ENCODE assay signal across 8 cellular contexts in genomic region chr19:47471733-47472457, GRCh38. TPM values are rescaled to one million over a fixed set of nuclear protein-coding genes. Genes with fewer than 3 reads are reported as not detected.
A peak's percentile ranks its signal among the peaks of the same experiment; 100 is the strongest.
DNase-seq lines count a peak whose midpoint lies in the region; ATAC-seq and TF ChIP-seq lines count a peak whose summit lies in the region.

A gene with protein sequence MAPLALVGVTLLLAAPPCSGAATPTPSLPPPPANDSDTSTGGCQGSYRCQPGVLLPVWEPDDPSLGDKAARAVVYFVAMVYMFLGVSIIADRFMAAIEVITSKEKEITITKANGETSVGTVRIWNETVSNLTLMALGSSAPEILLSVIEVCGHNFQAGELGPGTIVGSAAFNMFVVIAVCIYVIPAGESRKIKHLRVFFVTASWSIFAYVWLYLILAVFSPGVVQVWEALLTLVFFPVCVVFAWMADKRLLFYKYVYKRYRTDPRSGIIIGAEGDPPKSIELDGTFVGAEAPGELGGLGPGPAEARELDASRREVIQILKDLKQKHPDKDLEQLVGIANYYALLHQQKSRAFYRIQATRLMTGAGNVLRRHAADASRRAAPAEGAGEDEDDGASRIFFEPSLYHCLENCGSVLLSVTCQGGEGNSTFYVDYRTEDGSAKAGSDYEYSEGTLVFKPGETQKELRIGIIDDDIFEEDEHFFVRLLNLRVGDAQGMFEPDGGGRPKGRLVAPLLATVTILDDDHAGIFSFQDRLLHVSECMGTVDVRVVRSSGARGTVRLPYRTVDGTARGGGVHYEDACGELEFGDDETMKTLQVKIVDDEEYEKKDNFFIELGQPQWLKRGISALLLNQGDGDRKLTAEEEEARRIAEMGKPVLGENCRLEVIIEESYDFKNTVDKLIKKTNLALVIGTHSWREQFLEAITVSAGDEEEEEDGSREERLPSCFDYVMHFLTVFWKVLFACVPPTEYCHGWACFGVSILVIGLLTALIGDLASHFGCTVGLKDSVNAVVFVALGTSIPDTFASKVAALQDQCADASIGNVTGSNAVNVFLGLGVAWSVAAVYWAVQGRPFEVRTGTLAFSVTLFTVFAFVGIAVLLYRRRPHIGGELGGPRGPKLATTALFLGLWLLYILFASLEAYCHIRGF (minus strand): TSS chr19:47471893. CDS start chr19:47466403, 5,490 bp downstream.

- H3K36me3 Mint-ChIP-seq in CD14-positive monocyte (peaks cover 2 to 4% of the 10 kb centered on the region in 2 donors), glutamatergic neuron (ENCODE audit: unreplicated experiment) (no peaks in the 10 kb centered on the region)
- peaks cover 3% of the 10 kb centered on the region for H3K36me3 Mint-ChIP-seq in activated naive CD8-positive, alpha-beta T cell

- H3K4me1 ChIP-seq in HUES48 (ENCODE audit: control insufficient read depth, insufficient read depth, low read length), result peaks cover 24% of the 10 kb centered on the region; the same call in 1 of the 2 replicates
- no peaks in the 10 kb centered on the region for H3K4me1 ChIP-seq in RWPE2 (ENCODE audit: insufficient read depth, poor library complexity, severe bottlenecking)

- H3K4me1 Mint-ChIP-seq in CD14-positive monocyte (peaks cover 7% of the 10 kb centered on the region), glutamatergic neuron (ENCODE audit: low read depth, unreplicated experiment) (peaks cover 25% of the 10 kb centered on the region)
- peaks cover 14% of the 10 kb centered on the region for H3K4me1 Mint-ChIP-seq in activated naive CD8-positive, alpha-beta T cell (ENCODE audit: low read depth)

- H3K4me3 Mint-ChIP-seq in CD14-positive monocyte (peak within 1 kb of the TSS; percentile 31 to 82), glutamatergic neuron (ENCODE audit: unreplicated experiment) (peak within 1 kb of the TSS; percentile 92)
- peak within 1 kb of the TSS; percentile 72 for H3K4me3 Mint-ChIP-seq in activated naive CD8-positive, alpha-beta T cell

- no peaks in the 10 kb centered on the region for H3K9me3 ChIP-seq in HUES48 (ENCODE audit: control insufficient read depth, insufficient read depth, low read length)
- H3K9me3 ChIP-seq in RWPE2 (ENCODE audit: severe bottlenecking), result no peaks in the 10 kb centered on the region

- no peak for DNase-seq in CD14-positive monocyte (ENCODE audit: low spot score)
- DNase-seq in RWPE2 (ENCODE audit: low spot score), result no peak
- DNase-seq in glutamatergic neuron, result peak; percentile 93
- DNase-seq in pons (ENCODE audit: low spot score), result peak; percentile 42
- no peak for DNase-seq in posterior vena cava (ENCODE audit: low spot score)

- intact Hi-C loops in CD14-positive monocyte (cut with micrococcal nuclease) (no loop called here), posterior vena cava (cut with DNase I) (no loop called here)

- H3K36me3 ChIP-seq in HUES48 (ENCODE audit: control insufficient read depth, insufficient read depth, low read length) (peaks cover 3% of the 10 kb centered on the region; the same call in 1 of the 2 replicates), RWPE2 (ENCODE audit: low read depth) (no peaks in the 10 kb centered on the region)

- H3K27me3 ChIP-seq in HUES48 (ENCODE audit: control insufficient read depth, insufficient read depth, low read length), result peaks cover 10% of the 10 kb centered on the region; the same call in 1 of the 2 replicates
- peaks cover 36% of the 10 kb centered on the region for H3K27me3 ChIP-seq in RWPE2 (ENCODE audit: insufficient read depth, poor library complexity, severe bottlenecking)

- ATAC-seq in RWPE2 (ENCODE audit: low read depth), result peak; percentile 45; the same call in 2 of the 3 replicates
- ATAC-seq in GM18870 (IDR thresholded peaks at IDR 0.05; ENCODE audit: unreplicated experiment), result no peak

- peak within 1 kb of the TSS in 1 of 7 donors; percentile 19 for H3K27ac Mint-ChIP-seq in CD14-positive monocyte
- H3K27ac Mint-ChIP-seq in activated naive CD8-positive, alpha-beta T cell, result no peak within 1 kb of the TSS
- H3K27ac Mint-ChIP-seq in glutamatergic neuron (ENCODE audit: unreplicated experiment), result peak within 1 kb of the TSS; percentile 90

- peak within 1 kb of the TSS; percentile 76 for H3K4me3 ChIP-seq in HUES48 (ENCODE audit: low read depth, low read length)
- H3K4me3 ChIP-seq in RWPE2 (ENCODE audit: severe bottlenecking), result no peak within 1 kb of the TSS

- peaks cover 0 to 6% (median 3%) of the 10 kb centered on the region in 7 donors for H3K9me3 Mint-ChIP-seq in CD14-positive monocyte
- H3K9me3 Mint-ChIP-seq in activated naive CD8-positive, alpha-beta T cell (ENCODE audit: low read depth), result no peaks in the 10 kb centered on the region
- peaks cover 8% of the 10 kb centered on the region for H3K9me3 Mint-ChIP-seq in glutamatergic neuron (ENCODE audit: unreplicated experiment)

- no peak for TF ChIP-seq CTCF in CD14-positive monocyte (IDR thresholded peaks at IDR 0.05)
- TF ChIP-seq CTCF in RWPE2 (IDR thresholded peaks at IDR 0.05; ENCODE audit: poor library complexity, severe bottlenecking), result no peak
- no peak for TF ChIP-seq CTCF in glutamatergic neuron (IDR thresholded peaks at IDR 0.05; ENCODE audit: partially characterized antibody, unreplicated experiment)

- H3K9ac ChIP-seq in HUES48 (ENCODE audit: low read depth, low read length), result no peak within 1 kb of the TSS

- no peak within 1 kb of the TSS for H3K27ac ChIP-seq in HUES48 (ENCODE audit: low read depth, low read length)
- H3K27ac ChIP-seq in RWPE2 (ENCODE audit: poor library complexity, severe bottlenecking), result no peak within 1 kb of the TSS

- H3K27me3 Mint-ChIP-seq in CD14-positive monocyte (ENCODE audit: low read depth in 3 of 3) (peaks cover 55 to 59% (median 56%) of the 10 kb centered on the region in 3 donors), glutamatergic neuron (ENCODE audit: unreplicated experiment) (peaks cover 8% of the 10 kb centered on the region)
- peaks cover 29% of the 10 kb centered on the region for H3K27me3 Mint-ChIP-seq in activated naive CD8-positive, alpha-beta T cell

RNA-seq across cellular contexts. Expression of the gene that starts here (rescaled TPM):
- polyA plus RNA-seq in CD14-positive monocyte, result not detected
- total RNA-seq in glutamatergic neuron (ENCODE audit: unreplicated experiment), result 115 TPM
- under 1 TPM; 0.56 to 0.67 TPM for total RNA-seq in posterior vena cava

Comparison
In these comparisons a context has a peak if more than half of its experiments do, and no peak if none do; other contexts are left out.
1. RNA of the gene that starts here (total RNA-seq): 115 TPM in glutamatergic neuron (single experiment); 0.56 to 0.67 TPM in posterior vena cava; every median in the first group is over 10 times any median in the second.
2. DNase-seq: peak in glutamatergic neuron (single experiment) and pons (single experiment); none in CD14-positive monocyte (single experiment), RWPE2 (single experiment) and posterior vena cava (single experiment).
3. Peak in every context shown above with its lines, with median percentiles within 50 percentile points of each other: H3K4me3 Mint-ChIP-seq.